In the genomic region with DNA sequence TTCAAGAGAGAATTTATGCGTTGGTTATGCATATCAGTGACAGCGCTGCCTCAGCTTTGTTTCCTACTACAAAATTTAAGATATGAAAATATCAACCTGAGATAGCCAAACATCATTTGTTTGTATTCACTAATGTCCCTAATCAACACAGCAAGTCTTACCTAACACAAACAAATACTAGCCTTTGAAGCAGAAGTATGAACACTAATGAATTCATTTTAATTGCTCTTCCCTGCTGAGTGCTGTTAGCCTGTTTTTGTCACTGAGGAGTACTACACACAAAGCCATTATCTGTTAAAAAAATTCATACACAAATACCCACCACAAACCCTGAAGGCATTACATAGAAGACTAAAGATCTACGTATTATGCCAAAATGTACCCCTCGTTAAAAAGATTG, we compare ENCODE assay signal across 18 cellular contexts.
DNase-seq lines count a peak whose midpoint lies in the region; ATAC-seq and TF ChIP-seq lines count a peak whose summit lies in the region.
"Had no signal": no experiment of that assay in that cellular context is flagged by ENCODE, and none has a peak within 500 bp of the region (broad histone marks: within the 10 kb centered on the region; RNA-seq: fewer than 3 reads in every experiment).

No MANE protein-coding gene starts in this region.

- H3K4me1 ChIP-seq in thyroid gland: no peaks in the 10 kb centered on the region
- H3K4me1 ChIP-seq in stomach: no peaks in the 10 kb centered on the region
- H3K4me1 ChIP-seq: SJSA1 had no signal

- no peaks in the 10 kb centered on the region for H3K9me3 ChIP-seq in thyroid gland
- H3K9me3 ChIP-seq in stomach: no peaks in the 10 kb centered on the region
- H3K9me3 ChIP-seq: SJSA1 had no signal

- no peak for TF ChIP-seq CTCF in thyroid gland (IDR thresholded peaks at IDR 0.05)
- no peak for TF ChIP-seq CTCF in stomach (IDR thresholded peaks at IDR 0.05)

- no peaks in the 10 kb centered on the region for H3K27me3 ChIP-seq in thyroid gland
- no peaks in the 10 kb centered on the region for H3K27me3 ChIP-seq in stomach

- H3K27ac ChIP-seq in thyroid gland: no peak overlapping the region
- H3K27ac ChIP-seq in stomach: no peak overlapping the region
- H3K27ac ChIP-seq: C4-2B, SJSA1 had no signal

- intact Hi-C loops in thyroid gland (cut with DNase I): no loop called here
- intact Hi-C loops in stomach (cut with DNase I; ENCODE audit: low total_unique reads): no loop called here

- H3K36me3 ChIP-seq in thyroid gland (no peaks in the 10 kb centered on the region), stomach (peaks cover 0 to 4% (median 0%) of the 10 kb centered on the region in 4 donors)
- H3K36me3 ChIP-seq: SJSA1 had no signal

- ATAC-seq in left lobe of liver: no peak
- ATAC-seq: HepG2, K562, Right ventricle myocardium inferior had no signal

- TF ChIP-seq EP300 in stomach (IDR thresholded peaks at IDR 0.05): no peak

- TF ChIP-seq POLR2A in thyroid gland (IDR thresholded peaks at IDR 0.05) (no peak), stomach (IDR thresholded peaks at IDR 0.05) (no peak)

- H3K4me3 ChIP-seq in thyroid gland (replicated peaks in 1 of 3): no peak overlapping the region
- H3K4me3 ChIP-seq in stomach: no peak overlapping the region
- H3K4me3 ChIP-seq: GM12878, K562, SJSA1 had no signal

- peak; percentile 4 for DNase-seq in NCI-H345 (lab: John Stamatoyannopoulos, UW)
- DNase-seq in NCI-H345 treated with DMSO at 0.1 percent for 48 hours (lab: John Stamatoyannopoulos, UW; ENCODE audit: unreplicated experiment): no peak
- peak; percentile 25 to 71 for DNase-seq in NCI-H1930 (lab: John Stamatoyannopoulos, UW)
- DNase-seq in NCI-H748 treated with DMSO at 0.1 percent for 48 hours (lab: John Stamatoyannopoulos, UW): peak; percentile 96
- DNase-seq in thyroid gland: no peak
- no peak for DNase-seq in left lobe of liver (ENCODE audit: low spot score)
- no peak for DNase-seq in stomach
- DNase-seq: CD8-positive, alpha-beta memory T cell; H7; HFFc6; NCI-H1092; NCI-H2029 had no signal

- 84 to 97% methylated on average over 4 of the region's 4 CpGs for WGBS in thyroid gland, 2 donors
- 73 to 92% (median 82%) methylated on average over 4 of the region's 4 CpGs for WGBS in stomach, 5 donors

Comparison
In these comparisons a context has a peak if more than half of its experiments do, and no peak if none do; other contexts are left out.
1. DNase-seq: peak in NCI-H345 (single experiment), NCI-H1930 (2 of 2) and NCI-H748 treated with DMSO at 0.1 percent for 48 hours (single experiment); none in NCI-H345 treated with DMSO at 0.1 percent for 48 hours (single experiment), thyroid gland (0 of 2), left lobe of liver (single experiment) and stomach (single experiment).